18 cellular contexts compared by ENCODE assay signal in the genomic region with DNA sequence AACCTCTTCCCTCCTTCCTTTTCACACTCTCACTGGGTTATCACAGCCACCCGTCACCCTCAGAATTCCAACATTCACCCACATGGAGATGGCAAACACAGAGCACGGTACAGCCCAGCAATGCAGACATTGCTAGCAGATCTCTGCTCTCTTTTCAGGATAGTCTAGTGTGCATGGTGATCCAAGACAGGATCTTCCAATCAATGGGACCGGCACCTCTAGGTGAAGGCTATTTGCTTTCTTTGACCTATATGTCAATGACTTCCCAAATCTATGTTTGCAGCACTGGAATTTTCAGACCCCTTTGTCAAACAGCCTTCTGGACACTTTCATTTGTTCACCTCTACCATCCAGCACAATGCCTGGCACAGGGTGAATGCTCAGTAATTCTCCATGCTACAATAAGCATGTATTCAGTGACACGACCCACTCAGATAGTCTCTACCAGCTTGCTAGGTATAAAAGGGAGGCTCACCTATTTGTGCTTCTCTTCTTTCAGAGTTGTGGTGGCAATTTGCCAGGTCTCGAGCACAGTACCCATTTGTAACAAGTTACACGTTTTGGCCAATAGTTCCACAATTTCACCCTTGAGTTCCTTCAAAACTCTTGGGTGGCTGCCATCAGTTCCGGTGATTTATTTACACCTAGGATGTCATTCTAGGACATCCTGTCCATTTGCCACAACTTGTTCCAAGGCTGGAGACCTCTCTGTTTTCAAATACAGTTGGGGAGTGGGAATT.
DNase-seq lines count a peak whose midpoint lies in the region; ATAC-seq and TF ChIP-seq lines count a peak whose summit lies in the region.
"Had no signal": no experiment of that assay in that cellular context is flagged by ENCODE, and none has a peak within 500 bp of the region (broad histone marks: within the 10 kb centered on the region; RNA-seq: fewer than 3 reads in every experiment).

No MANE protein-coding gene starts in this region.

- peak overlapping the region; percentile 93 for H3K27ac ChIP-seq in brain microvascular endothelial cell
- no peak overlapping the region for H3K27ac ChIP-seq in vagina
- no peak overlapping the region for H3K27ac ChIP-seq in lower lobe of right lung
- H3K27ac ChIP-seq: dorsolateral prefrontal cortex had no signal

- H3K27ac Mint-ChIP-seq in osteocyte (ENCODE audit: unreplicated experiment) = peak overlapping the region; percentile 93
- H3K27ac Mint-ChIP-seq: activated CD8-positive, alpha-beta memory T cell treated with anti-CD3 and anti-CD28 coated beads, Interleukin-2, amount 10 ng/mL, durations not matched to agents 7 days and 5 days; IgD-negative memory B cell; nephron had no signal

- H3K4me1 ChIP-seq in vagina = peaks cover 29% of the 10 kb centered on the region
- peaks cover 9% of the 10 kb centered on the region for H3K4me1 ChIP-seq in lower lobe of right lung

- H3K36me3 ChIP-seq in brain microvascular endothelial cell (replicated peaks) (no peaks in the 10 kb centered on the region), vagina (no peaks in the 10 kb centered on the region), lower lobe of right lung (no peaks in the 10 kb centered on the region)
- H3K36me3 ChIP-seq: heart left ventricle had no signal

- peaks cover 7% of the 10 kb centered on the region for H3K9me3 Mint-ChIP-seq in osteocyte (ENCODE audit: unreplicated experiment)

- TF ChIP-seq POLR2A in vagina (IDR thresholded peaks at IDR 0.05) = no peak

- H3K27me3 ChIP-seq in brain microvascular endothelial cell (replicated peaks) (no peaks in the 10 kb centered on the region), vagina (no peaks in the 10 kb centered on the region), lower lobe of right lung (ENCODE audit: low read depth) (no peaks in the 10 kb centered on the region)
- H3K27me3 ChIP-seq: heart left ventricle had no signal

- TF ChIP-seq CTCF in brain microvascular endothelial cell (IDR thresholded peaks at IDR 0.05; ENCODE audit: low read depth, low read length, missing control alignments) = no peak
- no peak for TF ChIP-seq CTCF in osteocyte (IDR thresholded peaks at IDR 0.05)
- TF ChIP-seq CTCF in vagina (IDR thresholded peaks at IDR 0.05) = no peak
- no peak for TF ChIP-seq CTCF in lower lobe of right lung (IDR thresholded peaks at IDR 0.05)

- H3K9me3 ChIP-seq in vagina (no peaks in the 10 kb centered on the region), lower lobe of right lung (no peaks in the 10 kb centered on the region)
- H3K9me3 ChIP-seq: heart left ventricle had no signal

- H3K36me3 Mint-ChIP-seq in osteocyte (ENCODE audit: unreplicated experiment) = no peaks in the 10 kb centered on the region
- H3K36me3 Mint-ChIP-seq: activated CD8-positive, alpha-beta memory T cell treated with anti-CD3 and anti-CD28 coated beads, Interleukin-2, amount 10 ng/mL, durations not matched to agents 7 days and 5 days; IgD-negative memory B cell had no signal

- DNase-seq in Daoy (ENCODE audit: low read depth) (peak; percentile 26), NCI-H1105 treated with DMSO at 0.1 percent for 48 hours (lab: John Stamatoyannopoulos, UW) (peak; percentile 95), brain microvascular endothelial cell (no peak), osteocyte (ENCODE audit: extremely low spot score, unreplicated experiment) (no peak), vagina (ENCODE audit: extremely low spot score in 2 of 2) (no peak), lower lobe of right lung (no peak), HCEC 1CT (no peak)
- DNase-seq: activated CD4-positive, alpha-beta T cell treated with anti-CD3 and anti-CD28 coated beads for 1 hour; activated CD8-positive, alpha-beta memory T cell treated with anti-CD3 and anti-CD28 coated beads, Interleukin-2, amount 10 ng/mL, durations not matched to agents 7 days and 5 days; heart left ventricle; NCI-H1092; NCI-H510A treated with DMSO at 0.1 percent for 48 hours; retina had no signal

- intact Hi-C loops in vagina (cut with DNase I) (no loop called here), lower lobe of right lung (cut with DNase I) (no loop called here)

- peaks cover 66% of the 10 kb centered on the region for H3K4me1 Mint-ChIP-seq in osteocyte (ENCODE audit: unreplicated experiment)
- H3K4me1 Mint-ChIP-seq: IgD-negative memory B cell had no signal

- no peak overlapping the region for H3K4me3 ChIP-seq in brain microvascular endothelial cell (ENCODE audit: low read depth, low read length)
- no peak overlapping the region for H3K4me3 ChIP-seq in vagina
- no peak overlapping the region for H3K4me3 ChIP-seq in lower lobe of right lung
- H3K4me3 ChIP-seq: dorsolateral prefrontal cortex, heart left ventricle had no signal

- ATAC-seq in lower lobe of right lung (no peak), HG03108 (IDR thresholded peaks at IDR 0.05; ENCODE audit: unreplicated experiment) (no peak)
- ATAC-seq: activated CD8-positive, alpha-beta memory T cell treated with anti-CD3 and anti-CD28 coated beads, Interleukin-2, amount 10 ng/mL, durations not matched to agents 7 days and 5 days; esophagus mucosa had no signal

- no peak overlapping the region for H3K4me3 Mint-ChIP-seq in osteocyte (ENCODE audit: unreplicated experiment)
- H3K4me3 Mint-ChIP-seq: activated CD8-positive, alpha-beta memory T cell treated with anti-CD3 and anti-CD28 coated beads, Interleukin-2, amount 10 ng/mL, durations not matched to agents 7 days and 5 days; IgD-negative memory B cell; nephron had no signal

- H3K27me3 Mint-ChIP-seq in osteocyte (ENCODE audit: unreplicated experiment) = no peaks in the 10 kb centered on the region

- in situ Hi-C loops in brain microvascular endothelial cell (cut with HindIII; ENCODE audit: low pct_ligation_motif_present, low sequenced_read_pairs) = loop anchor here (25.0 kb wide), 1 partner anchor 96 kb away; no protein-coding TSS in a partner anchor

Comparison
In these comparisons a context has a peak if more than half of its experiments do, and no peak if none do; other contexts are left out.
1. DNase-seq: peak in Daoy (single experiment) and NCI-H1105 treated with DMSO at 0.1 percent for 48 hours (single experiment); none in brain microvascular endothelial cell (single experiment), osteocyte (single experiment), vagina (0 of 2), lower lobe of right lung (single experiment) and HCEC 1CT (single experiment).